In the genomic region with DNA sequence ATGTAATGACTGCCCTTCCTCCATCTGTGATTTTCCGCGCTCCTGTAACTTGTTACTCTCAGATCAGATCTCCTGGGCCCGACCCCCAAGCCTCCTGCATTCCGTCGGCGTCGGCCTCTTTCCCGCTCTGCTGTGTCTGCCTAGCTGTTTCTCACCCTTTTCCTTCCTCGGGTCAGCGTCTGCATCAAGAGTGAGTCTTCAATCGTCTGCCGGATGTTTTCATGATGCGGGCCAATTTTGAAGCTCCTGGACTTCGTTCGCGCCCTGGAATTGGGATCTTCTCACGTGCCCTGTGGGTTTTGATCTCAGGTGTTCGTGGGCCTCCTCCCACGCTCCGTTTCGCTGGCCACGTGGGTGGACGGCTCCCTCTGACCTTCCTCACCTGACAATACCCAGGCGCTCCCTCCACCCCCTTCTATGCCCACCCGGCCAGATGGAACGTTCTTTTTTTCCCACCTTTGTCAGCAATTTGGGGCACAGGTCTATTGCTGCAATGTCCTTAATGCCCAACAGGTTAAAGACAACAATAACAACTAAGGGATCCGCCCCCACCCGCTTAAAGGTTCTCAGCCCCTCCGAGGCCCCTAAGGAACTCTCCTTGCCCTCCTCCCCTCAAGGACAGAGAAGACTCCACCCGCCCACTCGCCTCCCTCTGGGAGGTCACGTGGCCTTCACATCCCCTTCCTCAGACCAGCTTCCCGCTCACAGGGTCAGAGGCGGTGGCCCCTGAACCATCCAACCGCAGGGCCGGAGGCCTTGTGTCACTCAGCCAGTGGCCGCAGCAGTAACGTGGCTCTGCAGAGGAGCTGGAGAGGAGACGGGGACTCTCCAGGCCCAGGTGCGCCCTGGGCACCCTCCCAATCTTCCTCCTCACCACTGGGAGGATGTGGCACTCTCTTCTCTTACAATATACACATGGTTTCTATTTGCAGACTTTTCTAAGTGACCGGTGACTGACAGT, we compare ENCODE assay signal across 2 cellular contexts.
TF ChIP-seq lines count a peak whose summit lies in the region.

No MANE protein-coding gene starts in this region.

TF ChIP-seq in GM23338, 12 proteins besides CTCF, POLR2A, EP300 and RAD21 (continues in another document):
- TF ChIP-seq POLR2AphosphoS5 (IDR thresholded peaks at IDR 0.05; ENCODE audit: low read depth) (no peak), ETS1 (IDR thresholded peaks at IDR 0.05) (no peak), JUNB (IDR thresholded peaks at IDR 0.05; ENCODE audit: unreplicated experiment) (no peak), STAT1 (IDR thresholded peaks at IDR 0.05; ENCODE audit: unreplicated experiment) (no peak), ZNF331 (CRISPR knock-in tag; IDR thresholded peaks at IDR 0.05; ENCODE audit: low read depth) (no peak), NANOG (IDR thresholded peaks at IDR 0.05; ENCODE audit: borderline replicate concordance) (no peak), EZH2 (IDR thresholded peaks at IDR 0.05; ENCODE audit: low read depth, unreplicated experiment) (no peak), ZNF114 (CRISPR knock-in tag; IDR thresholded peaks at IDR 0.05) (no peak), EZH2phosphoT487 (IDR thresholded peaks at IDR 0.05; ENCODE audit: unreplicated experiment) (no peak)
- TF ChIP-seq, protein P1, sequence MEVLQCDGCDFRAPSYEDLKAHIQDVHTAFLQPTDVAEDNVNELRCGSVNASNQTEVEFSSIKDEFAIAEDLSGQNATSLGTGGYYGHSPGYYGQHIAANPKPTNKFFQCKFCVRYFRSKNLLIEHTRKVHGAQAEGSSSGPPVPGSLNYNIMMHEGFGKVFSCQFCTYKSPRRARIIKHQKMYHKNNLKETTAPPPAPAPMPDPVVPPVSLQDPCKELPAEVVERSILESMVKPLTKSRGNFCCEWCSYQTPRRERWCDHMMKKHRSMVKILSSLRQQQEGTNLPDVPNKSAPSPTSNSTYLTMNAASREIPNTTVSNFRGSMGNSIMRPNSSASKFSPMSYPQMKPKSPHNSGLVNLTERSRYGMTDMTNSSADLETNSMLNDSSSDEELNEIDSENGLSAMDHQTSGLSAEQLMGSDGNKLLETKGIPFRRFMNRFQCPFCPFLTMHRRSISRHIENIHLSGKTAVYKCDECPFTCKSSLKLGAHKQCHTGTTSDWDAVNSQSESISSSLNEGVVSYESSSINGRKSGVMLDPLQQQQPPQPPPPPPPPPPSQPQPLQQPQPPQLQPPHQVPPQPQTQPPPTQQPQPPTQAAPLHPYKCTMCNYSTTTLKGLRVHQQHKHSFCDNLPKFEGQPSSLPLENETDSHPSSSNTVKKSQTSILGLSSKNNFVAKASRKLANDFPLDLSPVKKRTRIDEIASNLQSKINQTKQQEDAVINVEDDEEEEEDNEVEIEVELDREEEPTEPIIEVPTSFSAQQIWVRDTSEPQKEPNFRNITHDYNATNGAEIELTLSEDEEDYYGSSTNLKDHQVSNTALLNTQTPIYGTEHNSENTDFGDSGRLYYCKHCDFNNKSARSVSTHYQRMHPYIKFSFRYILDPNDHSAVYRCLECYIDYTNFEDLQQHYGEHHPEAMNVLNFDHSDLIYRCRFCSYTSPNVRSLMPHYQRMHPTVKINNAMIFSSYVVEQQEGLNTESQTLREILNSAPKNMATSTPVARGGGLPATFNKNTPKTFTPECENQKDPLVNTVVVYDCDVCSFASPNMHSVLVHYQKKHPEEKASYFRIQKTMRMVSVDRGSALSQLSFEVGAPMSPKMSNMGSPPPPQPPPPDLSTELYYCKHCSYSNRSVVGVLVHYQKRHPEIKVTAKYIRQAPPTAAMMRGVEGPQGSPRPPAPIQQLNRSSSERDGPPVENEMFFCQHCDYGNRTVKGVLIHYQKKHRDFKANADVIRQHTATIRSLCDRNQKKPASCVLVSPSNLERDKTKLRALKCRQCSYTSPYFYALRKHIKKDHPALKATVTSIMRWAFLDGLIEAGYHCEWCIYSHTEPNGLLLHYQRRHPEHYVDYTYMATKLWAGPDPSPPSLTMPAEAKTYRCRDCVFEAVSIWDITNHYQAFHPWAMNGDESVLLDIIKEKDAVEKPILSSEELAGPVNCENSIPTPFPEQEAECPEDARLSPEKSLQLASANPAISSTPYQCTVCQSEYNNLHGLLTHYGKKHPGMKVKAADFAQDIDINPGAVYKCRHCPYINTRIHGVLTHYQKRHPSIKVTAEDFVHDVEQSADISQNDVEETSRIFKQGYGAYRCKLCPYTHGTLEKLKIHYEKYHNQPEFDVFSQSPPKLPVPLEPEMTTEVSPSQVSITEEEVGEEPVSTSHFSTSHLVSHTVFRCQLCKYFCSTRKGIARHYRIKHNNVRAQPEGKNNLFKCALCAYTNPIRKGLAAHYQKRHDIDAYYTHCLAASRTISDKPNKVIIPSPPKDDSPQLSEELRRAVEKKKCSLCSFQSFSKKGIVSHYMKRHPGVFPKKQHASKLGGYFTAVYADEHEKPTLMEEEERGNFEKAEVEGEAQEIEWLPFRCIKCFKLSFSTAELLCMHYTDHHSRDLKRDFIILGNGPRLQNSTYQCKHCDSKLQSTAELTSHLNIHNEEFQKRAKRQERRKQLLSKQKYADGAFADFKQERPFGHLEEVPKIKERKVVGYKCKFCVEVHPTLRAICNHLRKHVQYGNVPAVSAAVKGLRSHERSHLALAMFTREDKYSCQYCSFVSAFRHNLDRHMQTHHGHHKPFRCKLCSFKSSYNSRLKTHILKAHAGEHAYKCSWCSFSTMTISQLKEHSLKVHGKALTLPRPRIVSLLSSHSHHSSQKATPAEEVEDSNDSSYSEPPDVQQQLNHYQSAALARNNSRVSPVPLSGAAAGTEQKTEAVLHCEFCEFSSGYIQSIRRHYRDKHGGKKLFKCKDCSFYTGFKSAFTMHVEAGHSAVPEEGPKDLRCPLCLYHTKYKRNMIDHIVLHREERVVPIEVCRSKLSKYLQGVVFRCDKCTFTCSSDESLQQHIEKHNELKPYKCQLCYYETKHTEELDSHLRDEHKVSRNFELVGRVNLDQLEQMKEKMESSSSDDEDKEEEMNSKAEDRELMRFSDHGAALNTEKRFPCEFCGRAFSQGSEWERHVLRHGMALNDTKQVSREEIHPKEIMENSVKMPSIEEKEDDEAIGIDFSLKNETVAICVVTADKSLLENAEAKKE (CRISPR knock-in tag; IDR thresholded peaks at IDR 0.05) = no peak

TF ChIP-seq in H1, 55 proteins besides CTCF, POLR2A, EP300 and RAD21 (continues in another document):
- TF ChIP-seq, protein P2, sequence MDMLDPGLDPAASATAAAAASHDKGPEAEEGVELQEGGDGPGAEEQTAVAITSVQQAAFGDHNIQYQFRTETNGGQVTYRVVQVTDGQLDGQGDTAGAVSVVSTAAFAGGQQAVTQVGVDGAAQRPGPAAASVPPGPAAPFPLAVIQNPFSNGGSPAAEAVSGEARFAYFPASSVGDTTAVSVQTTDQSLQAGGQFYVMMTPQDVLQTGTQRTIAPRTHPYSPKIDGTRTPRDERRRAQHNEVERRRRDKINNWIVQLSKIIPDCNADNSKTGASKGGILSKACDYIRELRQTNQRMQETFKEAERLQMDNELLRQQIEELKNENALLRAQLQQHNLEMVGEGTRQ (IDR thresholded peaks at IDR 0.05; ENCODE audit: low read length) = peak; percentile 37; the same call in 1 of the 2 replicates
- TF ChIP-seq BCL11A (IDR thresholded peaks at IDR 0.05; ENCODE audit: low read depth in 2 of 2, low read length in 2 of 2) (no peak), SIX5 (IDR thresholded peaks at IDR 0.05; ENCODE audit: low read depth, low read length) (no peak), KDM1A (IDR thresholded peaks at IDR 0.05; ENCODE audit: borderline replicate concordance, low read length) (no peak), NANOG (IDR thresholded peaks at IDR 0.05; ENCODE audit: insufficient read depth, low read depth, low read length, poor library complexity, severe bottlenecking) (no peak), PHF8 (conservative IDR thresholded peaks at IDR 0.05; ENCODE audit: low read depth, low read length) (no peak), SP2 (IDR thresholded peaks at IDR 0.05; ENCODE audit: low read length) (no peak), POU5F1 (IDR thresholded peaks at IDR 0.05; ENCODE audit: low read depth, low read length) (no peak), NRF1 (IDR thresholded peaks at IDR 0.05; ENCODE audit: low read depth, low read length) (no peak), HDAC6 (IDR thresholded peaks at IDR 0.05; ENCODE audit: low read depth, low read length) (no peak), RFX5 (IDR thresholded peaks at IDR 0.05; ENCODE audit: borderline replicate concordance, low read depth, low read length) (no peak), SP1 (IDR thresholded peaks at IDR 0.05; ENCODE audit: low read depth, low read length) (no peak), JUN (IDR thresholded peaks at IDR 0.05; ENCODE audit: low read depth, low read length) (no peak), MAFK (IDR thresholded peaks at IDR 0.05; ENCODE audit: low read depth, low read length) (no peak), HDAC2 (IDR thresholded peaks at IDR 0.05; ENCODE audit: borderline replicate concordance in 1 of 2, low read depth in 2 of 2, low read length in 2 of 2) (no peak), KDM4A (IDR thresholded peaks at IDR 0.05; ENCODE audit: low read depth, low read length, severe bottlenecking) (no peak), SIRT6 (IDR thresholded peaks at IDR 0.05; ENCODE audit: low read length) (no peak), EGR1 (IDR thresholded peaks at IDR 0.05; ENCODE audit: borderline replicate concordance, low read depth, low read length) (0 out of 2 replicates have a peak, but pooled peaks have one; percentile 8), TAF7 (optimal IDR thresholded peaks at IDR 0.05; ENCODE audit: borderline replicate concordance, low read depth, low read length) (no peak), CHD7 (IDR thresholded peaks at IDR 0.05; ENCODE audit: insufficient replicate concordance, low read length) (no peak), TAF1 (IDR thresholded peaks at IDR 0.05; ENCODE audit: low read depth, low read length) (no peak), TBP (IDR thresholded peaks at IDR 0.05; ENCODE audit: low read depth, low read length) (no peak)
- TF ChIP-seq, protein P3, sequence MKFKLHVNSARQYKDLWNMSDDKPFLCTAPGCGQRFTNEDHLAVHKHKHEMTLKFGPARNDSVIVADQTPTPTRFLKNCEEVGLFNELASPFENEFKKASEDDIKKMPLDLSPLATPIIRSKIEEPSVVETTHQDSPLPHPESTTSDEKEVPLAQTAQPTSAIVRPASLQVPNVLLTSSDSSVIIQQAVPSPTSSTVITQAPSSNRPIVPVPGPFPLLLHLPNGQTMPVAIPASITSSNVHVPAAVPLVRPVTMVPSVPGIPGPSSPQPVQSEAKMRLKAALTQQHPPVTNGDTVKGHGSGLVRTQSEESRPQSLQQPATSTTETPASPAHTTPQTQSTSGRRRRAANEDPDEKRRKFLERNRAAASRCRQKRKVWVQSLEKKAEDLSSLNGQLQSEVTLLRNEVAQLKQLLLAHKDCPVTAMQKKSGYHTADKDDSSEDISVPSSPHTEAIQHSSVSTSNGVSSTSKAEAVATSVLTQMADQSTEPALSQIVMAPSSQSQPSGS (IDR thresholded peaks at IDR 0.05; ENCODE audit: low read length) = no peak
